In genomic region chr3:108471346-108471935, GRCh38 we compare ENCODE assay signal across 17 cellular contexts. TPM values are rescaled to one million over a fixed set of nuclear protein-coding genes. Genes with fewer than 3 reads are reported as not detected.
DNase-seq lines count a peak whose midpoint lies in the region; ATAC-seq, FAIRE-seq and TF ChIP-seq lines count a peak whose summit lies in the region.
"Had no signal": no experiment of that assay in that cellular context is flagged by ENCODE, and none has a peak within 500 bp of the region (broad histone marks: within the 10 kb centered on the region; RNA-seq: fewer than 3 reads in every experiment).

No MANE protein-coding gene starts in this region.

- no peaks in the 10 kb centered on the region for H3K9me3 Mint-ChIP-seq in T-helper 2 cell treated with Interferon-gamma antibody and Interleukin-4, amounts not matched to agents 5 μg/mL and 100 μg/mL, for 36 hours
- H3K9me3 Mint-ChIP-seq: activated CD4-positive, alpha-beta T cell treated with anti-CD3 and anti-CD28 coated beads, Interleukin-2, amount 10 ng/mL, durations not matched to agents 24 days and 14 days; central memory CD8-positive, alpha-beta T cell; natural killer cell treated with Interleukin-12 subunit alpha and Interleukin-12 subunit beta and Interleukin-15 and Interleukin-18, amount 100 ng/mL, for 72 hours had no signal

- H3K4me1 Mint-ChIP-seq in T-helper 2 cell treated with Interferon-gamma antibody and Interleukin-4, amounts not matched to agents 5 μg/mL and 100 μg/mL, for 36 hours (ENCODE audit: low read depth): no peaks in the 10 kb centered on the region
- H3K4me1 Mint-ChIP-seq: central memory CD8-positive, alpha-beta T cell had no signal

- CTCF ChIA-PET in AG04450 (lab: Charles Lee): interaction anchor here (0.6 kb wide), 1 partner anchor 1237 kb away, joined by 3 read pairs; no protein-coding TSS in a partner anchor

- H3K9me3 ChIP-seq in AG04450 (ENCODE audit: control insufficient read depth, insufficient read depth, low read length): no peaks in the 10 kb centered on the region
- H3K9me3 ChIP-seq: Caco-2 had no signal

- no peak for ATAC-seq in HG02610 (IDR thresholded peaks at IDR 0.05; ENCODE audit: unreplicated experiment)
- ATAC-seq: left ventricle myocardium superior had no signal

- H3K27ac ChIP-seq in AG04450 (ENCODE audit: low read depth, low read length): peak overlapping the region; percentile 79

- H3K4me3 ChIP-seq in AG04450 (ENCODE audit: low read depth, low read length) (no peak overlapping the region), bronchial epithelial cell (ENCODE audit: low read depth, low read length) (no peak overlapping the region)

- peaks cover 10% of the 10 kb centered on the region for H3K27me3 Mint-ChIP-seq in T-helper 2 cell treated with Interferon-gamma antibody and Interleukin-4, amounts not matched to agents 5 μg/mL and 100 μg/mL, for 36 hours (ENCODE audit: low read depth)
- H3K27me3 Mint-ChIP-seq: central memory CD8-positive, alpha-beta T cell had no signal

- no peaks in the 10 kb centered on the region for H3K36me3 ChIP-seq in bronchial epithelial cell (ENCODE audit: control insufficient read depth, insufficient read depth, low read length)

- DNase-seq in AG04450 (ENCODE audit: low read depth, low spot score): no peak
- DNase-seq in NCI-H69 (lab: John Stamatoyannopoulos, UW): peak; percentile 23
- DNase-seq in bronchial epithelial cell (ENCODE audit: low read depth): peak; percentile 34
- DNase-seq in kidney tubule cell (ENCODE audit: low spot score): peak; percentile 41
- no peak for DNase-seq in T-helper 2 cell treated with Interferon-gamma antibody and Interleukin-4, amounts not matched to agents 5 μg/mL and 100 μg/mL, for 36 hours (ENCODE audit: low spot score)
- DNase-seq in medulla oblongata (ENCODE audit: extremely low spot score): no peak
- DNase-seq in CD1c-positive myeloid dendritic cell (ENCODE audit: extremely low spot score): no peak
- DNase-seq: activated CD4-positive, alpha-beta T cell treated with anti-CD3 and anti-CD28 coated beads, Interleukin-2, amount 10 ng/mL, durations not matched to agents 24 days and 14 days; Caco-2; GF-D8; left ventricle myocardium superior; NCI-H187 treated with DMSO at 0.1 percent for 48 hours; substantia nigra had no signal

- H3K36me3 Mint-ChIP-seq in T-helper 2 cell treated with Interferon-gamma antibody and Interleukin-4, amounts not matched to agents 5 μg/mL and 100 μg/mL, for 36 hours (ENCODE audit: low read depth): no peaks in the 10 kb centered on the region
- H3K36me3 Mint-ChIP-seq: activated naive CD8-positive, alpha-beta T cell; natural killer cell treated with Interleukin-12 subunit alpha and Interleukin-12 subunit beta and Interleukin-15 and Interleukin-18, amount 100 ng/mL, for 72 hours had no signal

- H3K27me3 ChIP-seq in AG04450 (ENCODE audit: control insufficient read depth, insufficient read depth, low read length) (no peaks in the 10 kb centered on the region), bronchial epithelial cell (ENCODE audit: control insufficient read depth, insufficient read depth, low read length) (no peaks in the 10 kb centered on the region)

- POLR2A ChIA-PET in AG04450 (lab: Yijun Ruan, JAX): no interaction called here

- no peak overlapping the region for H3K27ac Mint-ChIP-seq in T-helper 2 cell treated with Interferon-gamma antibody and Interleukin-4, amounts not matched to agents 5 μg/mL and 100 μg/mL, for 36 hours
- H3K27ac Mint-ChIP-seq: activated CD4-positive, alpha-beta T cell treated with anti-CD3 and anti-CD28 coated beads, Interleukin-2, amount 10 ng/mL, durations not matched to agents 24 days and 14 days; activated naive CD8-positive, alpha-beta T cell; natural killer cell treated with Interleukin-12 subunit alpha and Interleukin-12 subunit beta and Interleukin-15 and Interleukin-18, amount 100 ng/mL, for 72 hours had no signal

- peak; percentile 18 for FAIRE-seq in bronchial epithelial cell (lab: Jason Lieb, UNC)

- TF ChIP-seq CTCF in AG04450 (IDR thresholded peaks at IDR 0.05; ENCODE audit: low read depth, low read length) (no peak), bronchial epithelial cell (IDR thresholded peaks at IDR 0.05; ENCODE audit: insufficient read depth, low read length, severe bottlenecking) (no peak)

- no peak overlapping the region for H3K4me3 Mint-ChIP-seq in T-helper 2 cell treated with Interferon-gamma antibody and Interleukin-4, amounts not matched to agents 5 μg/mL and 100 μg/mL, for 36 hours
- H3K4me3 Mint-ChIP-seq: activated CD4-positive, alpha-beta T cell treated with anti-CD3 and anti-CD28 coated beads, Interleukin-2, amount 10 ng/mL, durations not matched to agents 24 days and 14 days; activated naive CD8-positive, alpha-beta T cell; central memory CD8-positive, alpha-beta T cell; natural killer cell treated with Interleukin-12 subunit alpha and Interleukin-12 subunit beta and Interleukin-15 and Interleukin-18, amount 100 ng/mL, for 72 hours had no signal

RNA-seq across cellular contexts. Expression of gene MYH15, which starts 39.0 kb away (rescaled TPM):
- polyA plus RNA-seq in AG04450 (2011; rRNA removed): 0.61 and 0.68 TPM in 2 replicates
- 0.74 and 1.1 TPM in 2 replicates for polyA minus RNA-seq in AG04450 (2011; rRNA and poly(A)+ RNA removed)
- total RNA-seq in bronchial epithelial cell: under 0.01 TPM in 2 replicates

Comparison
In these comparisons a context has a peak if more than half of its experiments do, and no peak if none do; other contexts are left out.
1. DNase-seq: peak in NCI-H69 (single experiment), bronchial epithelial cell (single experiment) and kidney tubule cell (single experiment); none in AG04450 (single experiment), T-helper 2 cell treated with Interferon-gamma antibody and Interleukin-4, amounts not matched to agents 5 μg/mL and 100 μg/mL, for 36 hours (single experiment), medulla oblongata (single experiment) and CD1c-positive myeloid dendritic cell (single experiment).